ENCODE assay signal across 8 cellular contexts in the genomic region with DNA sequence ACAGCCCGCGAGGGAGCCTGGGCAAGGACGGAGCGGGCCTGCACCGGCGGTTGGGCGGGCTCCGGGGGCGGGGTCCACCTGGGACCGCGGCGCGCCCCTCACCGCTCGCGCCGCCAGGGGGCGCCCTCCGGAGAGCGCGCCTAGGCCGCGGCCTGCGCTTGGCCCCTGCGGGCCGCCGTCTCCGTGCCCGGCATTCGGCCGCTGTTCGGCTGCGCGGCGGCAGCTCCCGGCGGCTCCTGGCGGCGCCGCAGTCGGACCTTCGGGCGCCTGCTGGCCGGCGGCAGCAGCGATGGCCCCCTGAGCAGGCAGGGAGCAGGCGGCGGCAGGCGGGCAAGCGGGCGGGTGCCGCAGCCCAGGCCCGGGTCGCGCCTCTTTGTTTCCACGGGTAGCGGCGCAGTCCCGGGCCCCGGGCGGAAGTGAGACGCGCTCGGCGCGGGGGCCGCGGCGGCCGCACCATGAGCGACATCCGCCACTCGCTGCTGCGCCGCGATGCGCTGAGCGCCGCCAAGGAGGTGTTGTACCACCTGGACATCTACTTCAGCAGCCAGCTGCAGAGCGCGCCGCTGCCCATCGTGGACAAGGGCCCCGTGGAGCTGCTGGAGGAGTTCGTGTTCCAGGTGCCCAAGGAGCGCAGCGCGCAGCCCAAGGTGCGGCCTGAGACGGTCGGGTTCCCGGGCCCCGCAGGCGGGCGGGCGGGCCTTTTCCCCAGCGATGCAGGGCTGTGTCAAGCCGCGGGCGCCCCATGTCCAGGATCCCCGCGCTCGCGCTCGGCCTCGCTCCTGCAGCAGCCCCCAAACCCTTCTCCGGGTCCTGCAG. TPM values are rescaled to one million over a fixed set of nuclear protein-coding genes. Genes with fewer than 3 reads are reported as not detected.
DNase-seq lines count a peak whose midpoint lies in the region; ATAC-seq, FAIRE-seq and TF ChIP-seq lines count a peak whose summit lies in the region.

A gene (plus strand): TSS at position 193 of the 816 bp plus-strand sequence. CDS start 263 bp downstream, at position 456.

- no peaks in the 10 kb centered on the region for H3K9me3 Mint-ChIP-seq in activated naive CD4-positive, alpha-beta T cell treated with anti-CD3 and anti-CD28 coated beads, Interleukin-2, amount 50 U/mL, for 24 hours
- H3K9me3 Mint-ChIP-seq in glutamatergic neuron (ENCODE audit: unreplicated experiment): peaks cover 13% of the 10 kb centered on the region

- H3K27ac ChIP-seq in pancreas: peak within 1 kb of the TSS; percentile 63 to 84 (median 75)
- peak within 1 kb of the TSS; percentile 10 to 81 (median 47) for H3K27ac ChIP-seq in thyroid gland

- WGBS in pancreas, 2 donors: 0 to 1% methylated on average over 84 to 107 of the region's 107 CpGs
- WGBS in thyroid gland, 2 donors: 0% methylated on average over 1 to 19 of the region's 107 CpGs

- DNase-seq in GM06990 (ENCODE audit: extremely low read depth, insufficient read length) (peak; percentile 91), H4 (ENCODE audit: low spot score) (peak; percentile 80), glutamatergic neuron (peak; percentile 85), pancreas (peak; percentile 71 to 95 (median 86)), thyroid gland (peak; percentile 75 to 81)

- H3K4me3 Mint-ChIP-seq in activated naive CD4-positive, alpha-beta T cell treated with anti-CD3 and anti-CD28 coated beads, Interleukin-2, amount 50 U/mL, for 24 hours: peak within 1 kb of the TSS; percentile 98
- H3K4me3 Mint-ChIP-seq in glutamatergic neuron (ENCODE audit: unreplicated experiment): peak within 1 kb of the TSS; percentile 97

- H3K36me3 Mint-ChIP-seq in activated naive CD4-positive, alpha-beta T cell treated with anti-CD3 and anti-CD28 coated beads, Interleukin-2, amount 50 U/mL, for 24 hours: peaks cover 17% of the 10 kb centered on the region
- H3K36me3 Mint-ChIP-seq in glutamatergic neuron (ENCODE audit: unreplicated experiment): no peaks in the 10 kb centered on the region

- TF ChIP-seq CTCF in GM06990 (IDR thresholded peaks at IDR 0.05; ENCODE audit: insufficient read depth, low read length, poor library complexity, severe bottlenecking): no peak
- peak; percentile 85 for TF ChIP-seq CTCF in LNCAP (IDR thresholded peaks at IDR 0.05)
- TF ChIP-seq CTCF in glutamatergic neuron (IDR thresholded peaks at IDR 0.05; ENCODE audit: partially characterized antibody, unreplicated experiment): peak; percentile 81
- TF ChIP-seq CTCF in pancreas (IDR thresholded peaks at IDR 0.05): peak; percentile 71 to 81 (median 80)
- peak in 5 of 6 experiments; percentile 22 to 99 (median 95) for TF ChIP-seq CTCF in thyroid gland (IDR thresholded peaks at IDR 0.05)

- intact Hi-C loops in pancreas (cut with DNase I): no loop called here
- intact Hi-C loops in thyroid gland (cut with DNase I): loop anchor here (10.0 kb wide), 1 partner anchor 115 kb away; a partner anchor contains a TSS

- peak in 1 of 2 donors; percentile 79 for TF ChIP-seq POLR2A in thyroid gland (IDR thresholded peaks at IDR 0.05)

- peaks cover 25% of the 10 kb centered on the region for H3K4me1 Mint-ChIP-seq in activated naive CD4-positive, alpha-beta T cell treated with anti-CD3 and anti-CD28 coated beads, Interleukin-2, amount 50 U/mL, for 24 hours
- H3K4me1 Mint-ChIP-seq in glutamatergic neuron (ENCODE audit: low read depth, unreplicated experiment): peaks cover 8% of the 10 kb centered on the region

- H3K27me3 ChIP-seq in GM06990 (replicated peaks; ENCODE audit: control insufficient read depth, insufficient read depth, low read length): no peaks in the 10 kb centered on the region
- no peaks in the 10 kb centered on the region for H3K27me3 ChIP-seq in pancreas
- H3K27me3 ChIP-seq in thyroid gland: no peaks in the 10 kb centered on the region

- H3K4me3 ChIP-seq in GM06990 (replicated peaks; ENCODE audit: low read depth, low read length) (peak within 1 kb of the TSS; percentile 95), pancreas (peak within 1 kb of the TSS; percentile 64 to 99 (median 82)), thyroid gland (replicated peaks in 1 of 3) (peak within 1 kb of the TSS; percentile 45 to 91 (median 72))

- no peaks in the 10 kb centered on the region for H3K27me3 Mint-ChIP-seq in activated naive CD4-positive, alpha-beta T cell treated with anti-CD3 and anti-CD28 coated beads, Interleukin-2, amount 50 U/mL, for 24 hours
- H3K27me3 Mint-ChIP-seq in glutamatergic neuron (ENCODE audit: unreplicated experiment): peaks cover 3% of the 10 kb centered on the region

- H3K9me3 ChIP-seq in pancreas (no peaks in the 10 kb centered on the region), thyroid gland (no peaks in the 10 kb centered on the region)

- FAIRE-seq in pancreas (lab: Jason Lieb, UNC): no peak

- peaks cover 18% of the 10 kb centered on the region for H3K36me3 ChIP-seq in GM06990 (ENCODE audit: control insufficient read depth, insufficient read depth, low read length)
- H3K36me3 ChIP-seq in pancreas: peaks cover 1 to 22% (median 4%) of the 10 kb centered on the region in 3 donors
- peaks cover 2 to 21% of the 10 kb centered on the region in 2 donors for H3K36me3 ChIP-seq in thyroid gland

- ATAC-seq in SK-N-SH treated with all-trans-retinoic acid at 6 μM for 48 hours (peak; percentile 86), pancreas (peak; percentile 95 to 97 (median 95))

- H3K4me1 ChIP-seq in pancreas (peaks cover 0 to 9% (median 0%) of the 10 kb centered on the region in 3 donors), thyroid gland (peaks cover 0 to 8% of the 10 kb centered on the region in 2 donors)

- peak within 1 kb of the TSS; percentile 96 for H3K27ac Mint-ChIP-seq in activated naive CD4-positive, alpha-beta T cell treated with anti-CD3 and anti-CD28 coated beads, Interleukin-2, amount 50 U/mL, for 24 hours
- peak within 1 kb of the TSS; percentile 94 for H3K27ac Mint-ChIP-seq in glutamatergic neuron (ENCODE audit: unreplicated experiment)

TF ChIP-seq in SK-N-SH treated with all-trans-retinoic acid at 6 μM for 48 hours, 23 proteins besides CTCF, POLR2A, EP300 and RAD21:
- TF ChIP-seq, protein P1, sequence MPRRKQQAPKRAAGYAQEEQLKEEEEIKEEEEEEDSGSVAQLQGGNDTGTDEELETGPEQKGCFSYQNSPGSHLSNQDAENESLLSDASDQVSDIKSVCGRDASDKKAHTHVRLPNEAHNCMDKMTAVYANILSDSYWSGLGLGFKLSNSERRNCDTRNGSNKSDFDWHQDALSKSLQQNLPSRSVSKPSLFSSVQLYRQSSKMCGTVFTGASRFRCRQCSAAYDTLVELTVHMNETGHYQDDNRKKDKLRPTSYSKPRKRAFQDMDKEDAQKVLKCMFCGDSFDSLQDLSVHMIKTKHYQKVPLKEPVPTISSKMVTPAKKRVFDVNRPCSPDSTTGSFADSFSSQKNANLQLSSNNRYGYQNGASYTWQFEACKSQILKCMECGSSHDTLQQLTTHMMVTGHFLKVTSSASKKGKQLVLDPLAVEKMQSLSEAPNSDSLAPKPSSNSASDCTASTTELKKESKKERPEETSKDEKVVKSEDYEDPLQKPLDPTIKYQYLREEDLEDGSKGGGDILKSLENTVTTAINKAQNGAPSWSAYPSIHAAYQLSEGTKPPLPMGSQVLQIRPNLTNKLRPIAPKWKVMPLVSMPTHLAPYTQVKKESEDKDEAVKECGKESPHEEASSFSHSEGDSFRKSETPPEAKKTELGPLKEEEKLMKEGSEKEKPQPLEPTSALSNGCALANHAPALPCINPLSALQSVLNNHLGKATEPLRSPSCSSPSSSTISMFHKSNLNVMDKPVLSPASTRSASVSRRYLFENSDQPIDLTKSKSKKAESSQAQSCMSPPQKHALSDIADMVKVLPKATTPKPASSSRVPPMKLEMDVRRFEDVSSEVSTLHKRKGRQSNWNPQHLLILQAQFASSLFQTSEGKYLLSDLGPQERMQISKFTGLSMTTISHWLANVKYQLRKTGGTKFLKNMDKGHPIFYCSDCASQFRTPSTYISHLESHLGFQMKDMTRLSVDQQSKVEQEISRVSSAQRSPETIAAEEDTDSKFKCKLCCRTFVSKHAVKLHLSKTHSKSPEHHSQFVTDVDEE (CRISPR knock-in tag; IDR thresholded peaks at IDR 0.05): no peak
- peak; percentile 32; the same call in 1 of the 2 replicates for TF ChIP-seq PPARA (CRISPR knock-in tag; IDR thresholded peaks at IDR 0.05; ENCODE audit: borderline replicate concordance)
- TF ChIP-seq ZC3H10 (CRISPR knock-in tag; IDR thresholded peaks at IDR 0.05): 0 out of 2 replicates have a peak, but pooled peaks have one; percentile 48
- TF ChIP-seq CSDC2 (CRISPR knock-in tag; IDR thresholded peaks at IDR 0.05): 0 out of 2 replicates have a peak, but pooled peaks have one; percentile 46

RNA-seq across cellular contexts. Expression of the gene that starts here (rescaled TPM):
- 38.6 and 44.2 TPM in 2 replicates for total RNA-seq in H4 (2014; rRNA removed; shearing (Covaris generic))
- 36.9 TPM for total RNA-seq in glutamatergic neuron (ENCODE audit: unreplicated experiment)
- total RNA-seq in pancreas: 10 to 100 TPM; 12.4 to 18.1 (median 14.1) TPM
- 10 to 100 TPM; 21.1 to 23.0 TPM for polyA plus RNA-seq in pancreas
- total RNA-seq in thyroid gland: 10 to 100 TPM; 22.7 to 42.9 (median 31.9) TPM

Comparison
In these comparisons a context has a peak if more than half of its experiments do, and no peak if none do; other contexts are left out.
1. Peak in every context shown above with its lines: DNase-seq, ATAC-seq, H3K4me3 ChIP-seq and H3K27ac ChIP-seq.